ENCODE assay signal across 8 cellular contexts in genomic region chr9:15277400-15278137, GRCh38. TPM values are rescaled to one million over a fixed set of nuclear protein-coding genes. Genes with fewer than 3 reads are reported as not detected.
DNase-seq lines count a peak whose midpoint lies in the region; ATAC-seq and TF ChIP-seq lines count a peak whose summit lies in the region.
"Had no signal": no experiment of that assay in that cellular context is flagged by ENCODE, and none has a peak within 500 bp of the region (broad histone marks: within the 10 kb centered on the region; RNA-seq: fewer than 3 reads in every experiment).

No MANE protein-coding gene starts in this region.

- no peak overlapping the region for H3K4me3 Mint-ChIP-seq in activated naive CD4-positive, alpha-beta T cell treated with anti-CD3 and anti-CD28 coated beads for 36 hours
- H3K4me3 Mint-ChIP-seq: T-helper 1 cell treated with Interleukin-12 subunit alpha and Interleukin-12 subunit beta and Interleukin-4 antibody, amounts not matched to agents 30 μg/mL and 1 μg/mL, for 36 hours had no signal

- H3K27me3 Mint-ChIP-seq in activated naive CD4-positive, alpha-beta T cell treated with anti-CD3 and anti-CD28 coated beads for 36 hours (ENCODE audit: low read depth) = no peaks in the 10 kb centered on the region

- intact Hi-C loops in sigmoid colon (cut with DNase I) (no loop called here), lower leg skin (cut with DNase I; ENCODE audit: low total_unique reads) (no loop called here)
- intact Hi-C loops in activated naive CD4-positive, alpha-beta T cell treated with anti-CD3 and anti-CD28 coated beads for 36 hours (cut with micrococcal nuclease) = loop anchor here (1.0 to 2.0 kb wide), 7 partner anchors 19 to 329 kb away; no protein-coding TSS in a partner anchor

- ATAC-seq in HG02884 (IDR thresholded peaks at IDR 0.05; ENCODE audit: unreplicated experiment) = peak; percentile 64

- H3K4me3 ChIP-seq in GM12865 (ENCODE audit: low read depth, low read length) (no peak overlapping the region), WERI-Rb-1 (ENCODE audit: low read depth, low read length) (no peak overlapping the region), kidney epithelial cell (ENCODE audit: low read depth, low read length) (no peak overlapping the region), sigmoid colon (no peak overlapping the region), lower leg skin (ENCODE audit: low read depth, poor library complexity, severe bottlenecking) (no peak overlapping the region)

- H3K27me3 ChIP-seq in WERI-Rb-1 (ENCODE audit: insufficient read depth, low read depth, severe bottlenecking) = no peaks in the 10 kb centered on the region
- H3K27me3 ChIP-seq in kidney epithelial cell (ENCODE audit: control insufficient read depth, insufficient read depth, low read length) = no peaks in the 10 kb centered on the region
- H3K27me3 ChIP-seq in sigmoid colon = no peaks in the 10 kb centered on the region

- H3K4me1 Mint-ChIP-seq in activated naive CD4-positive, alpha-beta T cell treated with anti-CD3 and anti-CD28 coated beads for 36 hours (ENCODE audit: low read depth) = peaks cover 39% of the 10 kb centered on the region

- H3K27ac ChIP-seq in WERI-Rb-1 (no peak overlapping the region), sigmoid colon (no peak overlapping the region)

- no peaks in the 10 kb centered on the region for H3K36me3 Mint-ChIP-seq in activated naive CD4-positive, alpha-beta T cell treated with anti-CD3 and anti-CD28 coated beads for 36 hours (ENCODE audit: low read depth)

- DNase-seq in GM12865 (ENCODE audit: low read depth) = peak; percentile 33
- DNase-seq in WERI-Rb-1 = no peak
- DNase-seq in kidney epithelial cell (ENCODE audit: low read depth) = no peak
- no peak for DNase-seq in sigmoid colon
- DNase-seq in lower leg skin (ENCODE audit: low spot score in 2 of 2) = no peak
- no peak for DNase-seq in activated naive CD4-positive, alpha-beta T cell treated with anti-CD3 and anti-CD28 coated beads for 36 hours

- no peak overlapping the region for H3K27ac Mint-ChIP-seq in activated naive CD4-positive, alpha-beta T cell treated with anti-CD3 and anti-CD28 coated beads for 36 hours
- H3K27ac Mint-ChIP-seq: T-helper 1 cell treated with Interleukin-12 subunit alpha and Interleukin-12 subunit beta and Interleukin-4 antibody, amounts not matched to agents 30 μg/mL and 1 μg/mL, for 36 hours had no signal

- 57 to 69% methylated on average over 10 of the region's 10 CpGs for WGBS in sigmoid colon, 2 donors
- WGBS in lower leg skin, 2 donors = 59% methylated on average over 10 of the region's 10 CpGs

- H3K36me3 ChIP-seq in WERI-Rb-1 (no peaks in the 10 kb centered on the region), kidney epithelial cell (ENCODE audit: control insufficient read depth, insufficient read depth, low read length) (no peaks in the 10 kb centered on the region), sigmoid colon (no peaks in the 10 kb centered on the region)

- TF ChIP-seq CTCF in GM12865 (IDR thresholded peaks at IDR 0.05; ENCODE audit: insufficient read depth, low read depth, low read length, missing control alignments) = peak; percentile 12
- 0 out of 2 replicates have a peak, but pooled peaks have one; percentile 9 for TF ChIP-seq CTCF in WERI-Rb-1 (IDR thresholded peaks at IDR 0.05; ENCODE audit: low read depth, low read length)
- peak; percentile 13 for TF ChIP-seq CTCF in kidney epithelial cell (IDR thresholded peaks at IDR 0.05; ENCODE audit: insufficient read depth, low read length, poor library complexity, severe bottlenecking)
- peak in 2 of 4 experiments; percentile 14 to 22 for TF ChIP-seq CTCF in sigmoid colon (IDR thresholded peaks at IDR 0.05)
- no peak for TF ChIP-seq CTCF in lower leg skin (IDR thresholded peaks at IDR 0.05)

- peaks cover 0 to 6% (median 4%) of the 10 kb centered on the region in 4 donors for H3K4me1 ChIP-seq in sigmoid colon

- H3K9me3 ChIP-seq in WERI-Rb-1 (ENCODE audit: severe bottlenecking) = no peaks in the 10 kb centered on the region
- H3K9me3 ChIP-seq in sigmoid colon = no peaks in the 10 kb centered on the region

- no peak for TF ChIP-seq EP300 in sigmoid colon (IDR thresholded peaks at IDR 0.05)

- CTCF ChIA-PET in activated naive CD4-positive, alpha-beta T cell treated with anti-CD3 and anti-CD28 coated beads for 36 hours (lab: Charles Lee) = interaction anchor here (0.6 to 1.8 kb wide), 12 partner anchors 9 to 342 kb away, joined by 3 to 12 read pairs (median 4); no protein-coding TSS in a partner anchor

- no peaks in the 10 kb centered on the region for H3K9me3 Mint-ChIP-seq in activated naive CD4-positive, alpha-beta T cell treated with anti-CD3 and anti-CD28 coated beads for 36 hours
- H3K9me3 Mint-ChIP-seq: T-helper 1 cell treated with Interleukin-12 subunit alpha and Interleukin-12 subunit beta and Interleukin-4 antibody, amounts not matched to agents 30 μg/mL and 1 μg/mL, for 36 hours had no signal

- TF ChIP-seq POLR2A in sigmoid colon (IDR thresholded peaks at IDR 0.05) = no peak
- no peak for TF ChIP-seq POLR2A in lower leg skin (IDR thresholded peaks at IDR 0.05)

RNA-seq across cellular contexts. Expression of gene TTC39B, which starts 29.4 kb away (rescaled TPM):
- 10.6 TPM in 2 replicates for total RNA-seq in kidney epithelial cell
- 10 to 100 TPM in 3 of 4 donors, 1 to 10 TPM in 1; 9.1 to 15.8 (median 13.8) TPM for total RNA-seq in sigmoid colon
- 1 to 10 TPM; 4.2 to 8.9 (median 7.4) TPM for polyA plus RNA-seq in sigmoid colon
- 10 to 100 TPM; 38.4 to 53.3 (median 42.2) TPM for total RNA-seq in lower leg skin
- 10 to 100 TPM; 43.9 to 46.4 TPM for total RNA-seq in activated naive CD4-positive, alpha-beta T cell treated with anti-CD3 and anti-CD28 coated beads for 36 hours

Comparison
In these comparisons a context has a peak if more than half of its experiments do, and no peak if none do; other contexts are left out.
1. CTCF ChIP-seq: peak in GM12865 (single experiment), WERI-Rb-1 (single experiment) and kidney epithelial cell (single experiment); none in lower leg skin (0 of 3).